ENCODE assay signal across 19 cellular contexts in genomic region chr12:6085841-6086240, GRCh38. TPM values are rescaled to one million over a fixed set of nuclear protein-coding genes. Genes with fewer than 3 reads are reported as not detected.
"Had no signal": no experiment of that assay in that cellular context is flagged by ENCODE, and none has a peak within 500 bp of the region (broad histone marks: within the 10 kb centered on the region; RNA-seq: fewer than 3 reads in every experiment).

No MANE protein-coding gene starts in this region.

- H3K27ac Mint-ChIP-seq: activated CD4-positive, alpha-beta memory T cell treated with anti-CD3 and anti-CD28 coated beads, Interleukin-2, amount 10 ng/mL, durations not matched to agents 7 days and 5 days; activated CD8-positive, alpha-beta memory T cell treated with anti-CD3 and anti-CD28 coated beads, Interleukin-2, amount 10 ng/mL, durations not matched to agents 7 days and 5 days; activated naive CD8-positive, alpha-beta T cell; effector memory CD8-positive, alpha-beta T cell; naive thymus-derived CD4-positive, alpha-beta T cell had no signal

- H3K4me3 ChIP-seq: lung, pancreas, thyroid gland had no signal

- H3K27me3 ChIP-seq: pancreas, thyroid gland had no signal

- H3K4me1 Mint-ChIP-seq: activated CD4-positive, alpha-beta memory T cell treated with anti-CD3 and anti-CD28 coated beads, Interleukin-2, amount 10 ng/mL, durations not matched to agents 7 days and 5 days; activated CD8-positive, alpha-beta memory T cell treated with anti-CD3 and anti-CD28 coated beads, Interleukin-2, amount 10 ng/mL, durations not matched to agents 7 days and 5 days had no signal

- H3K27me3 Mint-ChIP-seq: activated naive CD8-positive, alpha-beta T cell had no signal

- H3K9me3 Mint-ChIP-seq: activated CD4-positive, alpha-beta memory T cell treated with anti-CD3 and anti-CD28 coated beads, Interleukin-2, amount 10 ng/mL, durations not matched to agents 7 days and 5 days; effector memory CD8-positive, alpha-beta T cell; naive thymus-derived CD4-positive, alpha-beta T cell had no signal

- H3K27ac ChIP-seq: pancreas, thyroid gland had no signal

- H3K36me3 Mint-ChIP-seq: activated CD8-positive, alpha-beta memory T cell treated with anti-CD3 and anti-CD28 coated beads, Interleukin-2, amount 10 ng/mL, durations not matched to agents 7 days and 5 days; activated naive CD8-positive, alpha-beta T cell; naive thymus-derived CD4-positive, alpha-beta T cell had no signal

- H3K36me3 ChIP-seq: pancreas, thyroid gland had no signal

- H3K9me3 ChIP-seq: pancreas, thyroid gland had no signal

- DNase-seq: activated CD4-positive, alpha-beta memory T cell treated with anti-CD3 and anti-CD28 coated beads, Interleukin-2, amount 10 ng/mL, durations not matched to agents 7 days and 5 days; activated CD4-positive, alpha-beta T cell treated with anti-CD3 and anti-CD28 coated beads for 48 hours; activated CD4-positive, CD25-positive, alpha-beta regulatory T cell; activated CD8-positive, alpha-beta memory T cell treated with anti-CD3 and anti-CD28 coated beads, Interleukin-2, amount 10 ng/mL, durations not matched to agents 7 days and 5 days; effector memory CD8-positive, alpha-beta T cell; hippocampal formation; naive thymus-derived CD4-positive, alpha-beta T cell; pancreas; stimulated activated CD4-positive, alpha-beta T cell treated with anti-CD3 and anti-CD28 coated beads, Interleukin-12 subunit alpha, Interleukin-12 subunit beta, amount 100 ng/mL, for 4 hours; stimulated activated CD4-positive, alpha-beta T cell treated with anti-CD3 and anti-CD28 coated beads, Interleukin-1b, Interleukin-23, amount 100 ng/mL, for 48 hours; stimulated activated CD8-positive, alpha-beta memory T cell treated with anti-CD3 and anti-CD28 coated beads, Interleukin-4, amount 100 ng/mL, for 48 hours; stimulated activated naive CD4-positive, alpha-beta T cell; T1000; thyroid gland had no signal

- FAIRE-seq: bronchial epithelial cell, islet of Langerhans, pancreas had no signal

- H3K4me3 Mint-ChIP-seq: activated CD4-positive, alpha-beta memory T cell treated with anti-CD3 and anti-CD28 coated beads, Interleukin-2, amount 10 ng/mL, durations not matched to agents 7 days and 5 days; activated CD8-positive, alpha-beta memory T cell treated with anti-CD3 and anti-CD28 coated beads, Interleukin-2, amount 10 ng/mL, durations not matched to agents 7 days and 5 days; activated naive CD8-positive, alpha-beta T cell; effector memory CD8-positive, alpha-beta T cell; naive thymus-derived CD4-positive, alpha-beta T cell had no signal

- H3K4me1 ChIP-seq: pancreas had no signal

RNA-seq across cellular contexts. Expression of gene VWF, which starts 38.6 kb away (rescaled TPM):
- total RNA-seq: activated CD4-positive, alpha-beta memory T cell treated with anti-CD3 and anti-CD28 coated beads, Interleukin-2, amount 10 ng/mL, durations not matched to agents 7 days and 5 days; T-helper 1 cell treated with Interleukin-12 subunit alpha and Interleukin-12 subunit beta and Interleukin-4 antibody, amounts not matched to agents 30 ng/mL and 1 ng/mL, for 36 hours had no signal
- polyA plus RNA-seq: naive thymus-derived CD4-positive, alpha-beta T cell had no signal
